In genomic region chr1:44547361-44547760, GRCh38 we compare ENCODE assay signal across 19 cellular contexts.
DNase-seq lines count a peak whose midpoint lies in the region; ATAC-seq and TF ChIP-seq lines count a peak whose summit lies in the region.
"Had no signal": no experiment of that assay in that cellular context is flagged by ENCODE, and none has a peak within 500 bp of the region (broad histone marks: within the 10 kb centered on the region; RNA-seq: fewer than 3 reads in every experiment).

No MANE protein-coding gene starts in this region.

- H3K27ac Mint-ChIP-seq in Caco-2 (ENCODE audit: unreplicated experiment) = no peak overlapping the region
- H3K27ac Mint-ChIP-seq: CD4-positive, alpha-beta T cell; GM23338 had no signal

- H3K9me3 ChIP-seq in SJCRH30 (replicated peaks) (no peaks in the 10 kb centered on the region), Caco-2 (no peaks in the 10 kb centered on the region)
- H3K9me3 ChIP-seq: A549 had no signal

- CTCF ChIA-PET in Caco-2 (lab: Charles Lee) = no interaction called here

- no TSS peak for BruUV-seq in Caco-2 (replicated peaks; lab: Mats Ljungman, UMichigan)

- intact Hi-C loops in Caco-2 (cut with micrococcal nuclease; ENCODE audit: unreplicated experiment) = no loop called here

- H3K4me1 ChIP-seq in SJCRH30 (peaks cover 9% of the 10 kb centered on the region; the same call in 1 of the 2 replicates), Caco-2 (no peaks in the 10 kb centered on the region)
- H3K4me1 ChIP-seq: A549 had no signal

- no peaks in the 10 kb centered on the region for H3K4me1 Mint-ChIP-seq in Caco-2 (ENCODE audit: low read depth, unreplicated experiment)
- H3K4me1 Mint-ChIP-seq: IgD-negative memory B cell had no signal

- H3K36me3 ChIP-seq in SJCRH30 = no peaks in the 10 kb centered on the region
- no peaks in the 10 kb centered on the region for H3K36me3 ChIP-seq in Caco-2 (ENCODE audit: control insufficient read depth, insufficient read depth, low read length)

- no peak for ATAC-seq in GM21825 (IDR thresholded peaks at IDR 0.05; ENCODE audit: unreplicated experiment)
- ATAC-seq: GM23338 had no signal

- peak; percentile 31 for DNase-seq in DMS53 (lab: John Stamatoyannopoulos, UW)
- no peak for DNase-seq in DMS53 treated with DMSO at 0.1 percent for 48 hours (lab: John Stamatoyannopoulos, UW; ENCODE audit: unreplicated experiment)
- DNase-seq in SJCRH30 = no peak
- DNase-seq in dedifferentiated amniotic fluid mesenchymal stem cell (ENCODE audit: extremely low spot score) = no peak
- no peak for DNase-seq in Caco-2
- DNase-seq: AML-193; CD4-positive, alpha-beta T cell; DMS153; DND-41; EL had no signal

- H3K4me3 Mint-ChIP-seq in Caco-2 (ENCODE audit: unreplicated experiment) = no peak overlapping the region
- H3K4me3 Mint-ChIP-seq: CD4-positive, alpha-beta T cell; GM23338 had no signal

- POLR2A ChIA-PET in Caco-2 (lab: Charles Lee) = no interaction called here

- peak overlapping the region; percentile 80 for H3K27ac ChIP-seq in cingulate gyrus (ENCODE audit: low read depth, low read length)
- peak overlapping the region; percentile 66 for H3K27ac ChIP-seq in layer of hippocampus (ENCODE audit: low read depth, low read length)
- no peak overlapping the region for H3K27ac ChIP-seq in SJCRH30
- H3K27ac ChIP-seq: 22Rv1, A549, C4-2B had no signal

- H3K27me3 ChIP-seq in layer of hippocampus (ENCODE audit: control insufficient read depth, insufficient read depth, low read length) (no peaks in the 10 kb centered on the region), SJCRH30 (no peaks in the 10 kb centered on the region; the same call in 1 of the 2 replicates), Caco-2 (replicated peaks; ENCODE audit: control insufficient read depth, insufficient read depth, low read length) (no peaks in the 10 kb centered on the region)

- no peaks in the 10 kb centered on the region for H3K36me3 Mint-ChIP-seq in Caco-2 (ENCODE audit: insufficient read depth, unreplicated experiment)

- no peaks in the 10 kb centered on the region for H3K9me3 Mint-ChIP-seq in Caco-2 (ENCODE audit: unreplicated experiment)
- H3K9me3 Mint-ChIP-seq: CD4-positive, alpha-beta T cell; GM23338; IgD-negative memory B cell had no signal

- TF ChIP-seq CTCF in Caco-2 (IDR thresholded peaks at IDR 0.05; ENCODE audit: insufficient read depth in 1 of 2, low read depth in 1 of 2, low read length in 1 of 2, severe bottlenecking in 1 of 2, unreplicated experiment in 1 of 2) = no peak

- H3K27me3 Mint-ChIP-seq in Caco-2 (ENCODE audit: insufficient read depth, unreplicated experiment) = peaks cover 3% of the 10 kb centered on the region

- H3K4me3 ChIP-seq in SJCRH30 (no peak overlapping the region), Caco-2 (ENCODE audit: low read depth, low read length) (no peak overlapping the region)
- H3K4me3 ChIP-seq: A549, GM12878, GM23338 had no signal
